ENCODE assay signal across 15 cellular contexts in the genomic region with DNA sequence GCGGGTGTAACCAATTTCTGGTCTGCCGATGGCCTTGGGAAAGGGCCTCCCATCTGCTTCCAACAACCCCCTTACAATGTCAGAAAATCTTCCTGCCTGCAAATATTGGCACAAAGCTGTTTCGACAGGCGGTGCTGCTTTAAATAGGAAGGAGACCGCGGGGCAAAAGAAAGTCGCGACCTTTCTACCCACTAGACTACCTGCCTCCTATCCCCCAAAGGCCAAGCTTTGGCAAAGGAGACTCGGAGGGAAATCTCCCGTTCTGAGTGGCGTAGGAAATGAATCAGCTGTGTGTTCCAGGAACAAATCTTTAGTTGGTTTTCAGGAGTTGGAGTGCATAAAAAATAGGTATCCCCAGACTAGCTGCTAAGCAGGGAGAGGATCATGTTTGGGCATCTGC. TPM values are rescaled to one million over a fixed set of nuclear protein-coding genes. Genes with fewer than 3 reads are reported as not detected.
DNase-seq lines count a peak whose midpoint lies in the region; ATAC-seq, FAIRE-seq and TF ChIP-seq lines count a peak whose summit lies in the region.
"Had no signal": no experiment of that assay in that cellular context is flagged by ENCODE, and none has a peak within 500 bp of the region (broad histone marks: within the 10 kb centered on the region; RNA-seq: fewer than 3 reads in every experiment).

No MANE protein-coding gene starts in this region.

- no peak overlapping the region for H2AFZ ChIP-seq in astrocyte (ENCODE audit: low read depth, low read length)

- H3K4me1 Mint-ChIP-seq in astrocyte (ENCODE audit: low read depth, unreplicated experiment) (no peaks in the 10 kb centered on the region), endodermal cell (peaks cover 43% of the 10 kb centered on the region)

- H3K9ac ChIP-seq in astrocyte (ENCODE audit: low read length): peak overlapping the region; percentile 62
- H3K9ac ChIP-seq in endodermal cell (ENCODE audit: extremely low read depth, low read length, poor library complexity, severe bottlenecking): no peak overlapping the region

- no peak overlapping the region for H3K4me3 Mint-ChIP-seq in astrocyte (ENCODE audit: unreplicated experiment)
- no peak overlapping the region for H3K4me3 Mint-ChIP-seq in endodermal cell

- intact Hi-C loops in left ventricle myocardium inferior (cut with micrococcal nuclease) (loop anchor here (10.0 kb wide), 1 partner anchor 926 kb away; no protein-coding TSS in a partner anchor), ovary (cut with DNase I) (loop anchor here in 3 of 4 donors (5.0 to 10.0 kb wide), 5 partner anchors 903 to 996 kb away; no protein-coding TSS in a partner anchor)

- H3K9me3 Mint-ChIP-seq in astrocyte (ENCODE audit: unreplicated experiment): no peaks in the 10 kb centered on the region
- H3K9me3 Mint-ChIP-seq in endodermal cell: no peaks in the 10 kb centered on the region

- no peak overlapping the region for H3K27ac ChIP-seq in astrocyte (ENCODE audit: low read depth, low read length)
- H3K27ac ChIP-seq in left ventricle myocardium inferior (replicated peaks): peak overlapping the region; percentile 96
- peak overlapping the region in 14 of 21 experiments; percentile 26 to 92 (median 85) for H3K27ac ChIP-seq in skin epidermis
- H3K27ac ChIP-seq in endodermal cell (ENCODE audit: low read depth, low read length): no peak overlapping the region
- H3K27ac ChIP-seq in ovary: no peak overlapping the region

- no peaks in the 10 kb centered on the region for H4K20me1 ChIP-seq in astrocyte (ENCODE audit: insufficient read depth, low read length)

- H3K4me1 ChIP-seq in astrocyte (ENCODE audit: insufficient read depth, low read length): peaks cover 39% of the 10 kb centered on the region
- H3K4me1 ChIP-seq in left ventricle myocardium inferior: peaks cover 65% of the 10 kb centered on the region
- peaks cover 3% of the 10 kb centered on the region; the same call in 1 of the 2 replicates for H3K4me1 ChIP-seq in HAP-1
- H3K4me1 ChIP-seq in endodermal cell (ENCODE audit: control insufficient read depth, insufficient read depth, low read length): peaks cover 9% of the 10 kb centered on the region
- peaks cover 4% of the 10 kb centered on the region for H3K4me1 ChIP-seq in ovary (ENCODE audit: insufficient read depth)

- H3K4me2 ChIP-seq in astrocyte (ENCODE audit: low read length): peak overlapping the region; percentile 80

- ATAC-seq in GM18909 (IDR thresholded peaks at IDR 0.05; ENCODE audit: poor library complexity, unreplicated experiment): no peak
- ATAC-seq: GM12878 had no signal

- peak; percentile 51 for DNase-seq in G401 (ENCODE audit: low spot score)
- no peak for DNase-seq in astrocyte (ENCODE audit: low read depth)
- DNase-seq in left ventricle myocardium inferior: no peak
- no peak for DNase-seq in HAP-1 (ENCODE audit: low spot score in 2 of 2)
- no peak for DNase-seq in endodermal cell
- DNase-seq in ovary: no peak
- DNase-seq: activated T-cell treated with anti-CD3 and anti-CD28 coated beads for 4 hours; AML-193; DMS79; effector CD8-positive, alpha-beta T cell; NCI-H2081; stimulated activated CD8-positive, alpha-beta memory T cell treated with anti-CD3 and anti-CD28 coated beads, Interleukin-4, amount 100 ng/mL, for 48 hours had no signal

- no peaks in the 10 kb centered on the region for H3K36me3 Mint-ChIP-seq in astrocyte (ENCODE audit: low read depth, unreplicated experiment)
- H3K36me3 Mint-ChIP-seq in endodermal cell (ENCODE audit: low read depth): no peaks in the 10 kb centered on the region

- H3K36me3 ChIP-seq in astrocyte (ENCODE audit: insufficient read depth, low read length) (no peaks in the 10 kb centered on the region), left ventricle myocardium inferior (no peaks in the 10 kb centered on the region), HAP-1 (replicated peaks) (no peaks in the 10 kb centered on the region), endodermal cell (ENCODE audit: control insufficient read depth, insufficient read depth, low read length) (no peaks in the 10 kb centered on the region), ovary (no peaks in the 10 kb centered on the region)

- WGBS in endodermal cell (ENCODE audit: insufficient coverage in 1 of 2, insufficient read length in 1 of 2), 2 experiments: 39% methylated on average over 11 of the region's 11 CpGs; no CpG with 5 or more reads in 1 of the 2 experiments
- WGBS in ovary, 3 donors: 63 to 95% (median 89%) methylated on average over 11 of the region's 11 CpGs

- H3K9me3 ChIP-seq in astrocyte (ENCODE audit: insufficient read depth, low read depth, low read length) (no peaks in the 10 kb centered on the region), left ventricle myocardium inferior (replicated peaks) (no peaks in the 10 kb centered on the region), HAP-1 (no peaks in the 10 kb centered on the region), endodermal cell (ENCODE audit: control insufficient read depth, low read length) (no peaks in the 10 kb centered on the region), ovary (no peaks in the 10 kb centered on the region)

- H3K27me3 ChIP-seq in astrocyte (ENCODE audit: insufficient read depth, low read length) (peaks cover 82% of the 10 kb centered on the region), left ventricle myocardium inferior (ENCODE audit: low read depth) (no peaks in the 10 kb centered on the region), HAP-1 (ENCODE audit: low read depth) (no peaks in the 10 kb centered on the region), endodermal cell (ENCODE audit: control insufficient read depth, insufficient read depth, low read length, poor library complexity, severe bottlenecking) (peaks cover 93% of the 10 kb centered on the region), ovary (no peaks in the 10 kb centered on the region)

- in situ Hi-C loops in G401 (cut with HindIII; ENCODE audit: low sequenced_read_pairs): no loop called here
- in situ Hi-C loops in HAP-1 (cut with MboI; ENCODE audit: low sequenced_read_pairs): no loop called here

- no peak for TF ChIP-seq CTCF in astrocyte (IDR thresholded peaks at IDR 0.05; ENCODE audit: insufficient read depth, low read depth, low read length)
- no peak for TF ChIP-seq CTCF in left ventricle myocardium inferior (IDR thresholded peaks at IDR 0.05; ENCODE audit: borderline replicate concordance)
- TF ChIP-seq CTCF in endodermal cell (conservative IDR thresholded peaks at IDR 0.05): no peak
- no peak for TF ChIP-seq CTCF in ovary (IDR thresholded peaks at IDR 0.05)

- H3K79me2 ChIP-seq in astrocyte (ENCODE audit: insufficient read depth, low read length): peaks cover 34% of the 10 kb centered on the region

- no peak for TF ChIP-seq EP300 in ovary (IDR thresholded peaks at IDR 0.05)

- H3K27me3 Mint-ChIP-seq in astrocyte (ENCODE audit: low read depth, unreplicated experiment) (peaks cover 78% of the 10 kb centered on the region), endodermal cell (ENCODE audit: insufficient read depth) (no peaks in the 10 kb centered on the region)

- no peak overlapping the region for H3K4me3 ChIP-seq in astrocyte (ENCODE audit: insufficient read depth, low read depth, low read length)
- peak overlapping the region; percentile 73 for H3K4me3 ChIP-seq in left ventricle myocardium inferior
- H3K4me3 ChIP-seq in skin epidermis: no peak overlapping the region
- no peak overlapping the region for H3K4me3 ChIP-seq in HAP-1
- no peak overlapping the region for H3K4me3 ChIP-seq in endodermal cell (ENCODE audit: low read length)
- H3K4me3 ChIP-seq in ovary: no peak overlapping the region
- H3K4me3 ChIP-seq: GM12878 had no signal

- H3K27ac Mint-ChIP-seq in astrocyte (ENCODE audit: unreplicated experiment) (no peak overlapping the region), endodermal cell (no peak overlapping the region)

- no peak for FAIRE-seq in astrocyte (lab: Jason Lieb, UNC)
- FAIRE-seq: GM12878 had no signal

- TF ChIP-seq POLR2A in ovary (IDR thresholded peaks at IDR 0.05): no peak

RNA-seq across cellular contexts. Expression of gene NFIB, which starts 36.8 kb away (rescaled TPM):
- total RNA-seq in G401 (2014; rRNA removed; shearing (Covaris generic)): not detected in 2 replicates
- total RNA-seq in astrocyte: 8.8 and 9.4 TPM in 2 replicates
- total RNA-seq in left ventricle myocardium inferior: 110 TPM
- 10 to 100 TPM in 1 of 2 donors, 1 to 10 TPM in 1; 5.3 to 14.1 TPM for total RNA-seq in endodermal cell
- polyA plus RNA-seq in endodermal cell (2013, experiment 1 of 2): 5.5 TPM
- 6.1 TPM for polyA plus RNA-seq in endodermal cell (2013, experiment 2 of 2)
- 100 to 1,000 TPM in 1 of 7 donors, 10 to 100 TPM in 6; 40.3 to 111 (median 67.6) TPM for total RNA-seq in ovary
- 10 to 100 TPM in 1 of 2 donors, 1 to 10 TPM in 1; 8.7 to 32.9 TPM for polyA plus RNA-seq in ovary

Comparison
In these comparisons a context has a peak if more than half of its experiments do, and no peak if none do; other contexts are left out.
1. H3K27ac ChIP-seq: peak in left ventricle myocardium inferior (single experiment) and skin epidermis (14 of 21); none in astrocyte (single experiment), endodermal cell (single experiment) and ovary (0 of 2).